ENCODE assay signal across 1 cellular context in genomic region chr16:48276102-48276501, GRCh38.
TF ChIP-seq lines count a peak whose summit lies in the region.

No MANE protein-coding gene starts in this region.

TF ChIP-seq in GM23338, 12 proteins besides CTCF, POLR2A, EP300 and RAD21 (continued from another document):
- TF ChIP-seq ZNF462 (CRISPR knock-in tag; IDR thresholded peaks at IDR 0.05) (no peak), STAT1 (IDR thresholded peaks at IDR 0.05; ENCODE audit: unreplicated experiment) (no peak), POLR2AphosphoS5 (IDR thresholded peaks at IDR 0.05; ENCODE audit: low read depth) (no peak), EZH2phosphoT487 (IDR thresholded peaks at IDR 0.05; ENCODE audit: unreplicated experiment) (no peak), NANOG (IDR thresholded peaks at IDR 0.05; ENCODE audit: borderline replicate concordance) (no peak), ETS1 (IDR thresholded peaks at IDR 0.05) (no peak)
